Comparison of ENCODE assay signal across 8 cellular contexts in genomic region chr1:244801246-244801645, GRCh38. TPM values are rescaled to one million over a fixed set of nuclear protein-coding genes. Genes with fewer than 3 reads are reported as not detected.
DNase-seq lines count a peak whose midpoint lies in the region; ATAC-seq, FAIRE-seq and TF ChIP-seq lines count a peak whose summit lies in the region.

No MANE protein-coding gene starts in this region.

- H3K9me3 ChIP-seq in IMR-90 (ENCODE audit: control insufficient read depth, insufficient read depth, low read length) (no peaks in the 10 kb centered on the region), GM12878 (replicated peaks; ENCODE audit: control insufficient read depth, insufficient read depth, low read length) (no peaks in the 10 kb centered on the region)

- TF ChIP-seq RAD21 in IMR-90 (IDR thresholded peaks at IDR 0.05; ENCODE audit: low read length), result peak; percentile 62
- peak; percentile 88 for TF ChIP-seq RAD21 in GM12878 (IDR thresholded peaks at IDR 0.05; ENCODE audit: insufficient read depth, low read depth, low read length)

- no peak overlapping the region for H4K5ac ChIP-seq in IMR-90 (ENCODE audit: low read depth, low read length)

- FAIRE-seq in GM12878 (lab: Jason Lieb, UNC), result no peak

- TF ChIP-seq EP300 in GM12878 (IDR thresholded peaks at IDR 0.05; ENCODE audit: borderline replicate concordance in 1 of 2, control insufficient read depth in 1 of 2, low read depth in 2 of 2, low read length in 2 of 2), result no peak

- H2BK5ac ChIP-seq in IMR-90 (ENCODE audit: low read depth, low read length, poor library complexity, severe bottlenecking), result no peak overlapping the region

- dilution Hi-C loops in IMR-90 (cut with HindIII; ENCODE audit: low sequenced_read_pairs, unreplicated experiment), result no loop called here

- intact Hi-C loops in CD14-positive monocyte (cut with micrococcal nuclease) (loop anchor here (2.0 to 5.0 kb wide), 2 partner anchors 241 to 242 kb away; no protein-coding TSS in a partner anchor), IMR-90 (cut with micrococcal nuclease) (loop anchor here (1.0 kb wide), 2 partner anchors 61 to 241 kb away; no protein-coding TSS in a partner anchor), GM12878 (cut with micrococcal nuclease; ENCODE audit: unreplicated experiment) (loop anchor here (1.0 kb wide), 2 partner anchors 34 to 241 kb away; partner anchors contain the start of gene COX20)

- H3K9ac ChIP-seq in IMR-90 (ENCODE audit: low read depth, low read length), result no peak overlapping the region
- no peak overlapping the region for H3K9ac ChIP-seq in GM12878 (ENCODE audit: control insufficient read depth, insufficient read depth, low read length)

- no peak for DNase-seq in CD14-positive monocyte (ENCODE audit: low spot score)
- DNase-seq in IMR-90, result peak; percentile 13
- peak in 4 of 5 experiments; percentile 13 to 68 (median 26) for DNase-seq in T-helper 2 cell
- DNase-seq in GM12878 (ENCODE audit: low read depth, low spot score), result no peak
- DNase-seq in kidney tubule cell (ENCODE audit: low spot score), result peak; percentile 33
- peak; percentile 7 to 14 for DNase-seq in stimulated activated CD8-positive, alpha-beta memory T cell treated with anti-CD3 and anti-CD28 coated beads, Interleukin-4, amount 100 ng/mL, for 4 hours (ENCODE audit: low read depth in 2 of 2, low spot score in 1 of 2)

- no peak overlapping the region for H3K14ac ChIP-seq in IMR-90 (replicated peaks; ENCODE audit: low read depth, low read length)

- H3K79me2 ChIP-seq in GM12878 (ENCODE audit: control insufficient read depth, insufficient read depth, low read length), result no peaks in the 10 kb centered on the region

- H3K27me3 Mint-ChIP-seq in CD14-positive monocyte (ENCODE audit: low read depth in 3 of 3), result peaks cover 3 to 15% (median 10%) of the 10 kb centered on the region in 3 donors

- no peaks in the 10 kb centered on the region for H3K79me1 ChIP-seq in IMR-90 (ENCODE audit: low read depth in 1 of 2, low read length in 2 of 2)

- H3K4me1 ChIP-seq in IMR-90 (ENCODE audit: control insufficient read depth, insufficient read depth, low read length) (no peaks in the 10 kb centered on the region), GM12878 (ENCODE audit: control insufficient read depth, insufficient read depth, low read length) (no peaks in the 10 kb centered on the region)

- no peak overlapping the region for H2AK5ac ChIP-seq in IMR-90 (ENCODE audit: low read depth, low read length)

- CTCF ChIA-PET in IMR-90 (lab: Yijun Ruan, JAX), result interaction anchor here (0.6 to 1.3 kb wide), 7 partner anchors 16 to 245 kb away, joined by 3 to 5 read pairs (median 3); no protein-coding TSS in a partner anchor
- CTCF ChIA-PET in GM12878 (lab: Yijun Ruan, JAX), result interaction anchor here (0.6 to 10.3 kb wide), 46 partner anchors 12 to 476 kb away, joined by 3 to 239 read pairs (median 6); partner anchors contain the start of genes COX20, DESI2 and HNRNPU

- RAD21 ChIA-PET in GM12878 (lab: Charles Lee; ENCODE audit: unreplicated experiment), result interaction anchor here (0.7 to 4.7 kb wide), 14 partner anchors 13 to 242 kb away, joined by 3 to 109 read pairs (median 5); no protein-coding TSS in a partner anchor

- H4K91ac ChIP-seq in IMR-90 (ENCODE audit: insufficient read depth, low read depth, low read length), result no peak overlapping the region

- H3K9me1 ChIP-seq in IMR-90 (ENCODE audit: insufficient read depth, low read length), result no peaks in the 10 kb centered on the region

- H3K27ac Mint-ChIP-seq in CD14-positive monocyte, result no peak overlapping the region

- H3K36me3 ChIP-seq in IMR-90 (ENCODE audit: control insufficient read depth, insufficient read depth, low read length) (no peaks in the 10 kb centered on the region), GM12878 (ENCODE audit: control insufficient read depth in 2 of 2, insufficient read depth in 2 of 2, low read length in 1 of 2) (no peaks in the 10 kb centered on the region)

- no peak overlapping the region for H3K23ac ChIP-seq in IMR-90 (ENCODE audit: low read depth, low read length)

- no peak overlapping the region for H2BK20ac ChIP-seq in IMR-90 (ENCODE audit: low read depth, low read length)

- no peak overlapping the region for H4K8ac ChIP-seq in IMR-90 (ENCODE audit: low read depth in 2 of 2, low read length in 2 of 2)

- H3K9me3 Mint-ChIP-seq in CD14-positive monocyte, result no peaks in the 10 kb centered on the region

- H2BK15ac ChIP-seq in IMR-90 (ENCODE audit: low read depth, low read length), result no peak overlapping the region

- no peak overlapping the region for H2BK120ac ChIP-seq in IMR-90 (ENCODE audit: low read depth, low read length)

- POLR2A ChIA-PET in IMR-90 (lab: Charles Lee; ENCODE audit: unreplicated experiment), result no interaction called here
- POLR2A ChIA-PET in GM12878 (lab: Charles Lee), result interaction anchor here (0.7 to 0.9 kb wide), 3 partner anchors 35 to 241 kb away, joined by 3 to 4 read pairs (median 3); no protein-coding TSS in a partner anchor

- no peak overlapping the region for H3K56ac ChIP-seq in IMR-90 (ENCODE audit: extremely low read depth, insufficient read depth, low read length)

- peak overlapping the region in 1 of 2 donors; percentile 55 for H3K4me3 Mint-ChIP-seq in CD14-positive monocyte

- BruUV-seq in IMR-90 (replicated peaks; lab: Mats Ljungman, UMichigan) (no TSS peak), GM12878 (replicated peaks; lab: Mats Ljungman, UMichigan) (no TSS peak)

- in situ Hi-C loops in IMR-90 (cut with MboI; ENCODE audit: low sequenced_read_pairs), result no loop called here
- in situ Hi-C loops in GM12878 (cut with MboI), result loop anchor here (5.0 kb wide), 1 partner anchor 241 kb away; no protein-coding TSS in a partner anchor

- H3K27me3 ChIP-seq in IMR-90 (ENCODE audit: control insufficient read depth, insufficient read depth, low read length), result no peaks in the 10 kb centered on the region
- H3K27me3 ChIP-seq in GM12878 (replicated peaks in 1 of 2; ENCODE audit: control insufficient read depth in 2 of 2, insufficient read depth in 2 of 2, low read length in 1 of 2), result no peaks in the 10 kb centered on the region; a peak in 1 of 4 replicates

- SMC1A ChIA-PET in GM12878 (lab: Charles Lee; ENCODE audit: uncharacterized antibody, unreplicated experiment), result interaction anchor here (0.7 to 4.9 kb wide), 29 partner anchors 12 to 259 kb away, joined by 3 to 91 read pairs (median 5); partner anchors contain the start of gene COX20

- TF ChIP-seq POLR2A in IMR-90 (IDR thresholded peaks at IDR 0.05; ENCODE audit: low read depth, low read length) (no peak), GM12878 (IDR thresholded peaks at IDR 0.05; ENCODE audit: low read depth, low read length) (no peak)

- H2AFZ ChIP-seq in IMR-90 (replicated peaks; ENCODE audit: low read length, poor library complexity) (peak overlapping the region; percentile 39), GM12878 (ENCODE audit: control insufficient read depth, low read depth, low read length) (no peak overlapping the region; the same call in 1 of the 2 replicates)

- no peak overlapping the region for H3K4me2 ChIP-seq in IMR-90 (ENCODE audit: low read depth, low read length)
- no peak overlapping the region for H3K4me2 ChIP-seq in GM12878 (ENCODE audit: control insufficient read depth, insufficient read depth)

- H3K4me1 Mint-ChIP-seq in CD14-positive monocyte, result peaks cover 5% of the 10 kb centered on the region

- TF ChIP-seq CTCF in CD14-positive monocyte (IDR thresholded peaks at IDR 0.05) (peak; percentile 76), IMR-90 (conservative IDR thresholded peaks at IDR 0.05; ENCODE audit: low read depth, low read length) (peak; percentile 60), GM12878 (IDR thresholded peaks at IDR 0.05 in 2 of 3, conservative IDR thresholded peaks at IDR 0.05 in 1 of 3; ENCODE audit: control insufficient read depth in 2 of 3, extremely low read depth in 1 of 3, insufficient read depth in 1 of 3, low read depth in 3 of 3, low read length in 3 of 3) (peak; percentile 62 to 71 (median 65); a peak in 5 of 6 replicates)

- H3K27ac ChIP-seq in IMR-90 (ENCODE audit: insufficient read depth, low read length), result no peak overlapping the region
- no peak overlapping the region for H3K27ac ChIP-seq in GM12878 (ENCODE audit: control insufficient read depth, insufficient read depth)

- no peaks in the 10 kb centered on the region for H3K36me3 Mint-ChIP-seq in CD14-positive monocyte

- ATAC-seq in GM19328 (IDR thresholded peaks at IDR 0.05; ENCODE audit: unreplicated experiment), result peak; percentile 76
- peak; percentile 54 for ATAC-seq in IMR-90 (ENCODE audit: low read depth)
- ATAC-seq in GM12878, result peak; percentile 96
- ATAC-seq in GM21360 (IDR thresholded peaks at IDR 0.05; ENCODE audit: unreplicated experiment), result no peak

- no peak overlapping the region for H3K18ac ChIP-seq in IMR-90 (ENCODE audit: low read depth, low read length)

- WGBS in IMR-90 (ENCODE audit: extremely low coverage in 2 of 2, insufficient read length in 1 of 2), 2 experiments, result no CpG with 5 or more reads among the region's 14 CpGs
- 6% methylated on average over 14 of the region's 14 CpGs for WGBS in GM12878 (ENCODE audit: insufficient coverage, insufficient replicate concordance, low lambda C conversion rate, missing lambda C conversion rate)

- H3K4ac ChIP-seq in IMR-90 (ENCODE audit: low read depth, low read length), result no peak overlapping the region

- no peaks in the 10 kb centered on the region for H4K20me1 ChIP-seq in IMR-90 (ENCODE audit: insufficient read depth, low read length)
- no peaks in the 10 kb centered on the region for H4K20me1 ChIP-seq in GM12878 (ENCODE audit: control insufficient read depth, insufficient read depth)

- no peak overlapping the region for H3K4me3 ChIP-seq in IMR-90 (ENCODE audit: insufficient read depth, low read depth, low read length)
- H3K4me3 ChIP-seq in GM12878, result no peak overlapping the region

- H2AK9ac ChIP-seq in IMR-90 (replicated peaks; ENCODE audit: low read depth, low read length, poor library complexity), result no peak overlapping the region

RNA-seq across cellular contexts. Expression of gene COX20, which starts 34.2 kb away (rescaled TPM):
- polyA plus RNA-seq in CD14-positive monocyte, result 10 to 100 TPM; 15.8 to 17.9 TPM
- total RNA-seq in IMR-90 (2012; rRNA removed), result 13.3 and 26.9 TPM in 2 replicates
- 27.0 and 27.5 TPM in 2 replicates for polyA plus RNA-seq in IMR-90 (2012; rRNA removed)
- 4.6 and 8.8 TPM in 2 replicates for polyA plus RNA-seq in IMR-90 (2012; cell fraction: cytosol; rRNA removed)
- polyA plus RNA-seq in IMR-90 (2012; cell fraction: nucleus; rRNA removed; ENCODE audit: low replicate concordance), result 1.7 and 15.7 TPM in 2 replicates
- 28.5 and 29.0 TPM in 2 replicates for total RNA-seq in GM12878 (2013; cell fraction: nucleolus; rRNA removed)
- total RNA-seq in GM12878 (2014; rRNA removed), result 22.8 and 25.9 TPM in 2 replicates
- 31.6 and 40.4 TPM in 2 replicates for total RNA-seq in GM12878 (2014; rRNA removed; fragmentation: Illumina TruSeq; extraction: Trizol)
- total RNA-seq in GM12878 (2021), result 22.1 and 28.4 TPM in 2 replicates
- polyA plus RNA-seq in GM12878 (2011; ENCODE audit: low read depth), result 11.9 TPM
- polyA plus RNA-seq in GM12878 (2011; rRNA removed), result 36.7 and 75.5 TPM in 2 replicates
- 12.9 and 14.4 TPM in 2 replicates for polyA plus RNA-seq in GM12878 (2011; cell fraction: cytosol; rRNA removed)
- 17.8 and 18.8 TPM in 2 replicates for polyA plus RNA-seq in GM12878 (2011; cell fraction: nucleus; rRNA removed)
- 35.9 and 36.7 TPM in 2 replicates for polyA plus RNA-seq in GM12878 (2012)
- polyA plus RNA-seq in GM12878 (2014; fragmentation: Illumina TruSeq; extraction: Trizol), result 54.4 and 54.9 TPM in 2 replicates
- 10 to 100 TPM; 91.9 to 95.3 TPM for polyA plus RNA-seq in GM12878 (2014; fragmentation: Nextera tagmentation; extraction: Ambion mirVana)
- polyA plus RNA-seq in GM12878 (2014; rRNA removed), result 38.0 and 51.0 TPM in 2 replicates
- polyA plus RNA-seq in GM12878 (2016; fragmentation: Nextera tagmentation; extraction: Ambion mirVana), result 100 to 1,000 TPM; 112 TPM
- polyA minus RNA-seq in GM12878 (2011; rRNA and poly(A)+ RNA removed), result 8.3 and 11.3 TPM in 2 replicates
- polyA minus RNA-seq in GM12878 (2011; cell fraction: cytosol; rRNA and poly(A)+ RNA removed), result 2.5 and 3.8 TPM in 2 replicates
- 16.2 and 22.1 TPM in 2 replicates for polyA minus RNA-seq in GM12878 (2011; cell fraction: nucleus; rRNA and poly(A)+ RNA removed)

Comparison
In these comparisons a context has a peak if more than half of its experiments do, and no peak if none do; other contexts are left out.
1. DNase-seq: peak in IMR-90 (single experiment), T-helper 2 cell (4 of 5), kidney tubule cell (single experiment) and stimulated activated CD8-positive, alpha-beta memory T cell treated with anti-CD3 and anti-CD28 coated beads, Interleukin-4, amount 100 ng/mL, for 4 hours (2 of 2); none in CD14-positive monocyte (single experiment) and GM12878 (single experiment).
2. Peak in every context shown above with its lines, with median percentiles within 50 percentile points of each other: CTCF ChIP-seq.